In genomic region chr20:50671010-50671409, GRCh38 we compare ENCODE assay signal across 4 cellular contexts. TPM values are rescaled to one million over a fixed set of nuclear protein-coding genes. Genes with fewer than 3 reads are reported as not detected.
"Had no signal": no experiment of that assay in that cellular context is flagged by ENCODE, and none has a peak within 500 bp of the region (broad histone marks: within the 10 kb centered on the region; RNA-seq: fewer than 3 reads in every experiment).

No MANE protein-coding gene starts in this region.

RNA-seq across cellular contexts. Expression of gene RIPOR3, which starts 20.3 kb away (rescaled TPM):
- total RNA-seq: HT1080, LHCN-M2, MCF 10A, SK-MEL-5 had no signal
